In the genomic region with DNA sequence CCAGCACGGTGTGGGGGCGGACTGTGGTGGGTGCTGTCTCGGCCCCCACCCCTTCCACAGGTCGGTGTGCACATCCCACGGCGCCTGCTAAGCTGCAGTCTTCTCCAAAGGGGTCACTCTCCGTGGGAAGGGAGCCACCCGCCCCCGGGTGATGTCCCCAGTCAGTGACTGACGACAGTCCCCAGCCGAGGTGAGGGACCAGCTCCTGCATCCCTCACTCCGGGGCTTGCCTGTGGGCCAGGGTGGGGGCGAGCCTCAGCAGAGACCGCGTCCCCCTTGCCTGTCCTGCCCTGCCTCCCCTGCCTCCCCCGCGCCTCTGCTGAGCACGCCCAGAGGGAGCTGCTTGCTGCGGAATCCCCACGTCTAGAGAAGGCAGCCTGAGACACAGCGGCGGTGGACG, we compare ENCODE assay signal across 27 cellular contexts.
"Had no signal": no experiment of that assay in that cellular context is flagged by ENCODE, and none has a peak within 500 bp of the region (broad histone marks: within the 10 kb centered on the region; RNA-seq: fewer than 3 reads in every experiment).

No MANE protein-coding gene starts in this region.

- H3K9me3 ChIP-seq: ascending aorta, Peyer's patch had no signal

- H3K27me3 ChIP-seq: ascending aorta, Peyer's patch had no signal

- DNase-seq: activated CD4-positive, alpha-beta memory T cell treated with anti-CD3 and anti-CD28 coated beads for 36 hours; activated CD4-positive, alpha-beta T cell treated with anti-CD3 and anti-CD28 coated beads, Interleukin-2, amount 10 ng/mL, durations not matched to agents 7 days and 5 days; activated CD4-positive, CD25-positive, alpha-beta regulatory T cell; activated CD8-positive, alpha-beta memory T cell treated with anti-CD3 and anti-CD28 coated beads for 24 hours; activated effector memory CD4-positive, alpha-beta T cell treated with anti-CD3 and anti-CD28 coated beads, Interleukin-2, amount 50 U/mL, for 16 hours; activated naive CD4-positive, alpha-beta T cell treated with Interleukin-2 at 50 U/mL for 16 hours; activated naive CD8-positive, alpha-beta T cell treated with anti-CD3 and anti-CD28 coated beads, Interleukin-2, amount 50 U/mL, for 24 hours; activated T-cell treated with anti-CD3 and anti-CD28 coated beads, Interleukin-2, amount 50 U/mL, for 4 hours; amniotic stem cell; Karpas-422; MM.1S; NCI-H1105; NCI-H1436; NCI-H1694 treated with DMSO at 0.1 percent for 48 hours; NCI-H2029 treated with DMSO at 0.1 percent for 48 hours; NCI-H446; NCI-H524; SHP77 treated with DMSO at 0.1 percent for 48 hours; T-cell; T-helper 2 cell; T1000 had no signal

- H3K27ac ChIP-seq: ascending aorta, Peyer's patch, VCaP had no signal

- H3K9me3 Mint-ChIP-seq: activated naive CD8-positive, alpha-beta T cell treated with anti-CD3 and anti-CD28 coated beads, Interleukin-2, amount 50 U/mL, for 24 hours had no signal

- H3K27ac Mint-ChIP-seq: activated CD4-positive, alpha-beta memory T cell treated with anti-CD3 and anti-CD28 coated beads for 36 hours; activated CD4-positive, alpha-beta T cell treated with anti-CD3 and anti-CD28 coated beads, Interleukin-2, amount 10 ng/mL, durations not matched to agents 7 days and 5 days; activated naive CD4-positive, alpha-beta T cell treated with anti-CD3 and anti-CD28 coated beads, Interleukin-2, amount 50 U/mL, for 72 hours; activated naive CD8-positive, alpha-beta T cell treated with anti-CD3 and anti-CD28 coated beads, Interleukin-2, amount 50 U/mL, for 24 hours; T-cell had no signal

- H3K27me3 Mint-ChIP-seq: activated naive CD8-positive, alpha-beta T cell treated with anti-CD3 and anti-CD28 coated beads, Interleukin-2, amount 50 U/mL, for 24 hours had no signal

- ATAC-seq: activated naive CD4-positive, alpha-beta T cell treated with anti-CD3 and anti-CD28 coated beads, Interleukin-2, amount 50 U/mL, for 72 hours; activated naive CD8-positive, alpha-beta T cell treated with anti-CD3 and anti-CD28 coated beads, Interleukin-2, amount 50 U/mL, for 24 hours; activated T-cell treated with anti-CD3 and anti-CD28 coated beads, Interleukin-2, amount 50 U/mL, for 4 hours; K562; T-cell had no signal

- H3K36me3 Mint-ChIP-seq: activated CD4-positive, alpha-beta memory T cell treated with anti-CD3 and anti-CD28 coated beads for 36 hours; brain; T-cell had no signal

- H3K4me3 Mint-ChIP-seq: activated CD4-positive, alpha-beta memory T cell treated with anti-CD3 and anti-CD28 coated beads for 36 hours; activated CD4-positive, alpha-beta T cell treated with anti-CD3 and anti-CD28 coated beads, Interleukin-2, amount 10 ng/mL, durations not matched to agents 7 days and 5 days; activated naive CD8-positive, alpha-beta T cell treated with anti-CD3 and anti-CD28 coated beads, Interleukin-2, amount 50 U/mL, for 24 hours; activated T-cell treated with anti-CD3 and anti-CD28 coated beads, Interleukin-2, amount 50 U/mL, for 4 hours; brain; T-cell had no signal

- H3K36me3 ChIP-seq: ascending aorta, Peyer's patch had no signal

- H3K4me1 ChIP-seq: ascending aorta had no signal

- H3K4me3 ChIP-seq: ascending aorta, K562, Peyer's patch had no signal

- H3K4me1 Mint-ChIP-seq: activated naive CD8-positive, alpha-beta T cell treated with anti-CD3 and anti-CD28 coated beads, Interleukin-2, amount 50 U/mL, for 24 hours had no signal
